In genomic region chr11:116261616-116262015, GRCh38 we compare ENCODE assay signal across 27 cellular contexts.
"Had no signal": no experiment of that assay in that cellular context is flagged by ENCODE, and none has a peak within 500 bp of the region (broad histone marks: within the 10 kb centered on the region; RNA-seq: fewer than 3 reads in every experiment).

No MANE protein-coding gene starts in this region.

- H3K4me1 ChIP-seq: left lung, lower lobe of right lung, pancreas, prostate gland, testis, thyroid gland, transverse colon, upper lobe of left lung, vagina had no signal

- H3K27ac Mint-ChIP-seq: stimulated activated naive B cell treated with anti-CD40 and anti-IgM and Interleukin-4, amounts not matched to agents 10 μg/mL and 1 μg/mL and 100 μg/mL, for 72 hours had no signal

- H3K9me3 ChIP-seq: left lung, lower lobe of right lung, pancreas, prostate gland, stomach, testis, thyroid gland, transverse colon, upper lobe of left lung, vagina had no signal

- H3K4me1 Mint-ChIP-seq: naive thymus-derived CD8-positive, alpha-beta T cell; stimulated activated naive B cell treated with anti-CD40 and anti-IgM and Interleukin-4, amounts not matched to agents 10 μg/mL and 1 μg/mL and 100 μg/mL, for 72 hours had no signal

- H3K27me3 ChIP-seq: pancreas, testis, thyroid gland, upper lobe of left lung, vagina had no signal

- H3K36me3 ChIP-seq: left lung, lower lobe of right lung, pancreas, prostate gland, stomach, thyroid gland, transverse colon, upper lobe of left lung, vagina had no signal

- H3K4me3 Mint-ChIP-seq: naive thymus-derived CD8-positive, alpha-beta T cell; stimulated activated naive B cell treated with anti-CD40 and anti-IgM and Interleukin-4, amounts not matched to agents 10 μg/mL and 1 μg/mL and 100 μg/mL, for 72 hours had no signal

- H3K4me3 ChIP-seq: left lung, lower lobe of right lung, pancreas, prostate gland, skin epidermis, stomach, testis, thyroid gland, transverse colon, upper lobe of left lung, vagina had no signal

- DNase-seq: kidney glomerular epithelial cell; left cardiac atrium; left lung; lower lobe of right lung; mammary epithelial cell; mesenchymal stem cell; naive thymus-derived CD8-positive, alpha-beta T cell; nucleus accumbens; pancreas; posterior cingulate gyrus; retina; right cardiac atrium; stimulated activated CD4-positive, alpha-beta T cell treated with anti-CD3 and anti-CD28 coated beads, Interleukin-12 subunit alpha, Interleukin-12 subunit beta, amount 100 ng/mL, for 4 hours; stimulated activated CD4-positive, alpha-beta T cell treated with anti-CD3 and anti-CD28 coated beads, Interleukin-15, amount 100 ng/mL, for 24 hours; stimulated activated CD4-positive, alpha-beta T cell treated with anti-CD3 and anti-CD28 coated beads, Interleukin-2, amount 100 ng/mL, for 24 hours; stimulated activated CD4-positive, alpha-beta T cell treated with anti-CD3 and anti-CD28 coated beads, Interleukin-4, amount 100 ng/mL, for 1 hour; stimulated activated naive B cell treated with anti-CD40 and anti-IgM and Interleukin-4, amounts not matched to agents 10 μg/mL and 1 μg/mL and 100 μg/mL, for 72 hours; stimulated activated naive CD8-positive, alpha-beta T cell treated with anti-CD3 and anti-CD28 coated beads, Interleukin-15, Interleukin-2, amounts not matched to agents 100 U/mL and 50 U/mL, for 24 hours; stomach; testis; thyroid gland; transverse colon; upper lobe of left lung had no signal

- H3K27ac ChIP-seq: left lung, lower lobe of right lung, pancreas, prostate gland, skin epidermis, stomach, testis, thyroid gland, transverse colon, upper lobe of left lung, vagina had no signal

- H3K36me3 Mint-ChIP-seq: naive thymus-derived CD8-positive, alpha-beta T cell; stimulated activated naive B cell treated with anti-CD40 and anti-IgM and Interleukin-4, amounts not matched to agents 10 μg/mL and 1 μg/mL and 100 μg/mL, for 72 hours had no signal

- ATAC-seq: left lung; lower lobe of right lung; naive thymus-derived CD8-positive, alpha-beta T cell; pancreas; right cardiac atrium; sciatic nerve; stimulated activated naive B cell treated with anti-CD40 and anti-IgM and Interleukin-4, amounts not matched to agents 10 μg/mL and 1 μg/mL and 100 μg/mL, for 72 hours; stimulated activated naive CD8-positive, alpha-beta T cell treated with anti-CD3 and anti-CD28 coated beads, Interleukin-15, Interleukin-2, amounts not matched to agents 100 U/mL and 50 U/mL, for 24 hours had no signal
